Comparison of ENCODE assay signal across 1 cellular context in the genomic region with DNA sequence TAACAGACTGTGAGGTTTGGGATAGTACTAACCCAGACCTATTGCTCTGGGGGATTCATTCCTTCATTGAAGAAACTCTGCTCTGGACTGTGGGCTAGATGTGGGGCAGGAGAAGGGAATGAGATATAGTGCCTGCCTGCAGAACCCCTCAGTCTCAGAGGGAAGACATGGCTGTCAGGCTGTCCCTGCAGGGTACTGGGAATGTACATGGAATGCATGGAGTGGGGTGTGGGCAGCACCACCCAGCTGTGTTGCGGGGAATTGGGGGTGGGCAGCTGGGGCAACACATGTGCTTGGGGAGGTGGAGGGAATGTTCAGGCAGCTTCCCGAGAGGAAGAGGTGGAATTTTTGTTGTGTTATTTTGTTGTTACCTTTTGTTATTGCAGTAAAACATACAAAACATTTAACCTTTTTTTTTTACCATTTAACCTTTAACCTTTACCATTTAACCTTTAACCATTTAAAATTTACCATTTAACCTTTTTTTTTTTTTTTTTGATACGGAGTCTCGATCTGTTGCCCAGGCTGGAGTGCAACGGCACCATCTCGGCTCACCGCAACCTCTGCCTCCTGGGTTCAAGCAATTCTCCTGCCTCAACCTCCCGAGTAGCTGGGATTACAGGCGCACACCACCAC.
TF ChIP-seq lines count a peak whose summit lies in the region.

No MANE protein-coding gene starts in this region.

TF ChIP-seq in GM23338, 12 proteins besides CTCF, POLR2A, EP300 and RAD21:
- TF ChIP-seq, protein P1, sequence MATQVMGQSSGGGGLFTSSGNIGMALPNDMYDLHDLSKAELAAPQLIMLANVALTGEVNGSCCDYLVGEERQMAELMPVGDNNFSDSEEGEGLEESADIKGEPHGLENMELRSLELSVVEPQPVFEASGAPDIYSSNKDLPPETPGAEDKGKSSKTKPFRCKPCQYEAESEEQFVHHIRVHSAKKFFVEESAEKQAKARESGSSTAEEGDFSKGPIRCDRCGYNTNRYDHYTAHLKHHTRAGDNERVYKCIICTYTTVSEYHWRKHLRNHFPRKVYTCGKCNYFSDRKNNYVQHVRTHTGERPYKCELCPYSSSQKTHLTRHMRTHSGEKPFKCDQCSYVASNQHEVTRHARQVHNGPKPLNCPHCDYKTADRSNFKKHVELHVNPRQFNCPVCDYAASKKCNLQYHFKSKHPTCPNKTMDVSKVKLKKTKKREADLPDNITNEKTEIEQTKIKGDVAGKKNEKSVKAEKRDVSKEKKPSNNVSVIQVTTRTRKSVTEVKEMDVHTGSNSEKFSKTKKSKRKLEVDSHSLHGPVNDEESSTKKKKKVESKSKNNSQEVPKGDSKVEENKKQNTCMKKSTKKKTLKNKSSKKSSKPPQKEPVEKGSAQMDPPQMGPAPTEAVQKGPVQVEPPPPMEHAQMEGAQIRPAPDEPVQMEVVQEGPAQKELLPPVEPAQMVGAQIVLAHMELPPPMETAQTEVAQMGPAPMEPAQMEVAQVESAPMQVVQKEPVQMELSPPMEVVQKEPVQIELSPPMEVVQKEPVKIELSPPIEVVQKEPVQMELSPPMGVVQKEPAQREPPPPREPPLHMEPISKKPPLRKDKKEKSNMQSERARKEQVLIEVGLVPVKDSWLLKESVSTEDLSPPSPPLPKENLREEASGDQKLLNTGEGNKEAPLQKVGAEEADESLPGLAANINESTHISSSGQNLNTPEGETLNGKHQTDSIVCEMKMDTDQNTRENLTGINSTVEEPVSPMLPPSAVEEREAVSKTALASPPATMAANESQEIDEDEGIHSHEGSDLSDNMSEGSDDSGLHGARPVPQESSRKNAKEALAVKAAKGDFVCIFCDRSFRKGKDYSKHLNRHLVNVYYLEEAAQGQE (IDR thresholded peaks at IDR 0.05; ENCODE audit: unreplicated experiment): no peak
- TF ChIP-seq EZH2phosphoT487 (IDR thresholded peaks at IDR 0.05; ENCODE audit: unreplicated experiment) (no peak), ZNF114 (CRISPR knock-in tag; IDR thresholded peaks at IDR 0.05) (no peak), CREB1 (CRISPR knock-in tag; IDR thresholded peaks at IDR 0.05; ENCODE audit: low read depth) (no peak), JUNB (IDR thresholded peaks at IDR 0.05; ENCODE audit: unreplicated experiment) (no peak), ZNF331 (CRISPR knock-in tag; IDR thresholded peaks at IDR 0.05; ENCODE audit: low read depth) (no peak), NANOG (IDR thresholded peaks at IDR 0.05; ENCODE audit: borderline replicate concordance) (no peak)
- TF ChIP-seq, protein P2, sequence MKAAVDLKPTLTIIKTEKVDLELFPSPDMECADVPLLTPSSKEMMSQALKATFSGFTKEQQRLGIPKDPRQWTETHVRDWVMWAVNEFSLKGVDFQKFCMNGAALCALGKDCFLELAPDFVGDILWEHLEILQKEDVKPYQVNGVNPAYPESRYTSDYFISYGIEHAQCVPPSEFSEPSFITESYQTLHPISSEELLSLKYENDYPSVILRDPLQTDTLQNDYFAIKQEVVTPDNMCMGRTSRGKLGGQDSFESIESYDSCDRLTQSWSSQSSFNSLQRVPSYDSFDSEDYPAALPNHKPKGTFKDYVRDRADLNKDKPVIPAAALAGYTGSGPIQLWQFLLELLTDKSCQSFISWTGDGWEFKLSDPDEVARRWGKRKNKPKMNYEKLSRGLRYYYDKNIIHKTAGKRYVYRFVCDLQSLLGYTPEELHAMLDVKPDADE (IDR thresholded peaks at IDR 0.05): no peak
